In the genomic region with DNA sequence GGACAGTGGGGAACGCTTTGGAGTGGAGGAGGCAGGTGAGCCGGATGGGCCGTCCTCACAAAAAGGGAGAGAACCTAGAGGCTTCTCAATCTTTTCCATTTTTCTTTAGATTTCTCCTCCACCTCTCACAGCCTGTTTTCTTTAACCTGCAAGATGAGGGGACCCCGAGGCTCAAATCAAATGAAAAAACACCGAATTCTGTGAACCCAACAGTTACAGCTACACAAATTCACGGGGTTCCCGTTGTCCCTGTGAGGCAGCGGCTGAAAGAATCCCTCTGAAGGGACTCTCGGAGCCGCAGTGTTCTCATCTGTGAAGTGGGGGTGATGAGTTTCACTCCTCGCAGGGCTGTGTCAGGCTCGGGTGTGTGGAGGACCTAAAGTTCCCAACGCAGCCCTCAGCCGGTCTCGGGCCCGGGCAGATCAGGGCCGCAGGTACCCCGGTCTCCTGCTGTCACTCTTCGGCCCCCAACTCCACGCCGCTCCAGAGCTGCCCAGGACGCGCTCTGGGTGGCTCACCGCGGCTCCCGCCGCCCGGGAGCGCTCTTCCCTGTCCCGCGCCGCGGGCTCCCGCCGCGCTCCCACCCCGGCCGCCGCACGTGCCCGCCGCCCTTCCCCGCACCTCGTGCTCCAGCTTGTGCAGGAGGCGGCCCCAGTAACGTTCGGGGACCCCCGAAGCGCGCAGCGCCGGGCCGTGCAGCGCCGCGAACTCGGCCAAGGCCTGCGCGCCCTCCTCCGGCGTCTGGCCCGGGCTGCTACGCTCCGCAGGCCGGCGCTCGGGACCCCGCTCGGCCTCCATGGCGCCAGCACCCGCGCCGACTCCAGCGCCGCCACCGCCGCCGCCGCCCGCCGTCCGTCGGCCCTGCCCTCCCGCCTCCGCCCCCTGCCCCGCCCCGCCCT, we compare ENCODE assay signal across 8 cellular contexts. TPM values are rescaled to one million over a fixed set of nuclear protein-coding genes. Genes with fewer than 3 reads are reported as not detected.
A peak's percentile ranks its signal among the peaks of the same experiment; 100 is the strongest.
DNase-seq lines count a peak whose midpoint lies in the region; ATAC-seq and TF ChIP-seq lines count a peak whose summit lies in the region.

A gene (minus strand): TSS at position 863 of the 899 bp plus-strand sequence. CDS start 65 bp downstream, at position 798.

- peak; percentile 20 for ATAC-seq in GM19468 (IDR thresholded peaks at IDR 0.05; ENCODE audit: extremely low read depth, unreplicated experiment)
- peak; percentile 56 for ATAC-seq in activated B cell treated with CpG ODN at 0.5 μM for 24 hours (ENCODE audit: low read depth)

- no peaks in the 10 kb centered on the region for H3K9me3 Mint-ChIP-seq in activated B cell treated with CpG ODN at 0.5 μM for 24 hours

- no peaks in the 10 kb centered on the region for H3K36me3 ChIP-seq in kidney epithelial cell (ENCODE audit: control insufficient read depth, insufficient read depth, low read length)

- H3K27me3 ChIP-seq in kidney epithelial cell (ENCODE audit: control insufficient read depth, insufficient read depth, low read length), result no peaks in the 10 kb centered on the region

- DNase-seq in COLO668 (lab: John Stamatoyannopoulos, UW; ENCODE audit: unreplicated experiment) (peak; percentile 72), KBM-7 (peak; percentile 45), activated B cell treated with CpG ODN at 0.5 μM for 24 hours (peak; percentile 63), cerebellar cortex (ENCODE audit: low spot score) (peak; percentile 28), kidney epithelial cell (ENCODE audit: low read depth) (no peak), NCI-H510A (lab: John Stamatoyannopoulos, UW) (no peak)
- peak in 2 of 3 donors; percentile 10 to 50 for DNase-seq in stimulated activated CD4-positive, alpha-beta T cell treated with anti-CD3 and anti-CD28 coated beads, Interleukin-12 subunit alpha, Interleukin-12 subunit beta, amount 100 ng/mL, for 48 hours (ENCODE audit: low read depth in 2 of 3, low spot score in 1 of 3)

- H3K27ac Mint-ChIP-seq in activated B cell treated with CpG ODN at 0.5 μM for 24 hours, result peak within 1 kb of the TSS; percentile 92

- POLR2A ChIA-PET in activated B cell treated with CpG ODN at 0.5 μM for 24 hours (lab: Charles Lee), result interaction anchor here (0.6 to 1.6 kb wide), 12 partner anchors 28 to 769 kb away, joined by 3 to 21 read pairs (median 3); a partner anchor contains a TSS

- intact Hi-C loops in activated B cell treated with CpG ODN at 0.5 μM for 24 hours (cut with micrococcal nuclease), result loop anchor here (1.0 to 2.0 kb wide), 4 partner anchors 34 to 97 kb away; a partner anchor contains a TSS

- peak within 1 kb of the TSS; percentile 81 for H3K4me3 Mint-ChIP-seq in activated B cell treated with CpG ODN at 0.5 μM for 24 hours

- H3K27me3 Mint-ChIP-seq in activated B cell treated with CpG ODN at 0.5 μM for 24 hours, result peaks cover 2% of the 10 kb centered on the region

- CTCF ChIA-PET in activated B cell treated with CpG ODN at 0.5 μM for 24 hours (lab: Charles Lee), result interaction anchor here (1.0 kb wide), 1 partner anchor 160 kb away, joined by 3 read pairs; no protein-coding TSS in a partner anchor

- peaks cover 4% of the 10 kb centered on the region for H3K36me3 Mint-ChIP-seq in activated B cell treated with CpG ODN at 0.5 μM for 24 hours (ENCODE audit: low read depth)

- H3K4me1 Mint-ChIP-seq in activated B cell treated with CpG ODN at 0.5 μM for 24 hours, result peaks cover 14% of the 10 kb centered on the region

- H3K4me3 ChIP-seq in kidney epithelial cell (ENCODE audit: low read depth, low read length), result peak within 1 kb of the TSS; percentile 61

- TF ChIP-seq CTCF in activated B cell treated with CpG ODN at 0.5 μM for 24 hours (IDR thresholded peaks at IDR 0.05) (no peak), kidney epithelial cell (IDR thresholded peaks at IDR 0.05; ENCODE audit: insufficient read depth, low read length, poor library complexity, severe bottlenecking) (no peak)

- in situ Hi-C loops in KBM-7 (cut with MboI; ENCODE audit: low pct_unique_long_range_greater_than_20kb, low sequenced_read_pairs), result no loop called here

RNA-seq across cellular contexts. Expression of the gene that starts here (rescaled TPM):
- 30.0 and 31.5 TPM in 2 replicates for total RNA-seq in activated B cell treated with CpG ODN at 0.5 μM for 24 hours
- total RNA-seq in kidney epithelial cell, result 46.2 and 55.1 TPM in 2 replicates

Comparison
In these comparisons a context has a peak if more than half of its experiments do, and no peak if none do; other contexts are left out.
1. DNase-seq: peak in COLO668 (single experiment), KBM-7 (single experiment), activated B cell treated with CpG ODN at 0.5 μM for 24 hours (single experiment), cerebellar cortex (single experiment) and stimulated activated CD4-positive, alpha-beta T cell treated with anti-CD3 and anti-CD28 coated beads, Interleukin-12 subunit alpha, Interleukin-12 subunit beta, amount 100 ng/mL, for 48 hours (2 of 3); none in kidney epithelial cell (single experiment) and NCI-H510A (single experiment).